ENCODE assay signal across 12 cellular contexts in the genomic region with DNA sequence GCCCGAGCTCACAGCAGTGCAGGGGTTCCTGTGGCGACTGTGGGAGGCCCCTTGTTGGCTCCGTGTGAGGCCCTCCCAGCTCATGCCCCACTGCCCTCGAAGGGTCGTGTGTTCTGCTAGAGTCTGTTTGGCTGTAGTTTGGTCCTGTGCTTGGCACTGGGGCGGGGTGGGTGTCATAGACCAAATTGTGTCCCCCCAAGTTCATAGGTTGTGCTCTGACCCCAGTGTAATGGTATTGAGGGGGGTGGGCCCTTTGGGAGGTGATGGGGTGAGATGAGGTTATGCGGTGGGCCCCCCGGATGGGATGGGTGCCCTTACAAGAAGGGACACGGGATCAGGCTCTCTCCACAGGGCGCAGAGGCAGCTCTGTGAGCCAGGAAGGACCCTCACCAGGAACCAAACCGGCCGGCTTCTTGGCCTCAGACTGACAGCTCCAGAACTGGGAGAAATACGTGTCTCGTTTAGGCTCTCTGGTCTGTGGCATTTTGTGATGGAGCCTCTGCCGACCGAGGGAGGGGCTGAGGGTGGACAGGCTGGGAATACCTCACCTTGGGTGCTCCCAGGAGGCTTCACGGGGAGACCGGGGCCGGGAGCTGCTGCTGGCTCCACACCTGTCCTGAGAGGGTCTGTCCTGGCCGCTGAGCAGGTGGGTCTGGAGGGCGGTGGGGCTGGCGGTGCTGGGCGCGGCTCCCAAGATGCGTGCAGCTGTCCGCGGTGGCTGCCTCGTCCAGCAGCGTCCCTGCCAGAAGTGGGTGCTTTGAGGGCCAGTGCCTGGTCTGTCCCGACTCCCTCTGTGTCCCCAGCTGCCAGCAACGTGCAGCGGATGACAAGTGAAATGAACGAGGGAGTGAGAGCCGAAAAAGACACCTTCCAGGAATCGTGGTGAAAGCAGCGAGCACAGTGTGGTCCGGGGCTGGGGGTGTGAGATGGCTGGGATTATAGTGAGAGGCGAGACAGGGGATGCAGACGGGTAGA.
DNase-seq lines count a peak whose midpoint lies in the region; ATAC-seq, FAIRE-seq and TF ChIP-seq lines count a peak whose summit lies in the region.
"Had no signal": no experiment of that assay in that cellular context is flagged by ENCODE, and none has a peak within 500 bp of the region (broad histone marks: within the 10 kb centered on the region; RNA-seq: fewer than 3 reads in every experiment).

No MANE protein-coding gene starts in this region.

- no peaks in the 10 kb centered on the region for H3K36me3 ChIP-seq in CD4-positive, CD25-positive, alpha-beta regulatory T cell (ENCODE audit: control insufficient read depth, insufficient read depth, low read length)
- no peaks in the 10 kb centered on the region for H3K36me3 ChIP-seq in K562 (ENCODE audit: control insufficient read depth, insufficient read depth, low read length)
- H3K36me3 ChIP-seq in left lung = no peaks in the 10 kb centered on the region
- no peaks in the 10 kb centered on the region for H3K36me3 ChIP-seq in gastrocnemius medialis

- no peak for TF ChIP-seq CTCF in K562 (IDR thresholded peaks at IDR 0.05 in 2 of 3, conservative IDR thresholded peaks at IDR 0.05 in 1 of 3; ENCODE audit: insufficient read depth in 2 of 3, low read depth in 1 of 3, low read length in 3 of 3)
- TF ChIP-seq CTCF in left lung (IDR thresholded peaks at IDR 0.05) = no peak
- no peak for TF ChIP-seq CTCF in gastrocnemius medialis (IDR thresholded peaks at IDR 0.05 in 4 of 5, conservative IDR thresholded peaks at IDR 0.05 in 1 of 5)
- no peak for TF ChIP-seq CTCF in activated CD8-positive, alpha-beta T cell treated with anti-CD3 and anti-CD28 coated beads for 36 hours (IDR thresholded peaks at IDR 0.05)

- H2AFZ ChIP-seq in K562 (ENCODE audit: low read depth, low read length) = no peak overlapping the region

- no peak for TF ChIP-seq EP300 in K562 (IDR thresholded peaks at IDR 0.05; ENCODE audit: low read length)

- POLR2A ChIA-PET in K562 (lab: Yijun Ruan, JAX) = interaction anchor here (0.8 kb wide), 1 partner anchor 14 kb away, joined by 4 read pairs; no protein-coding TSS in a partner anchor
- POLR2A ChIA-PET in activated CD8-positive, alpha-beta T cell treated with anti-CD3 and anti-CD28 coated beads for 36 hours (lab: Charles Lee) = no interaction called here

- CTCF ChIA-PET in K562 (lab: Yijun Ruan, JAX; ENCODE audit: low intra/inter-chr PET ratio) = no interaction called here
- CTCF ChIA-PET in activated CD8-positive, alpha-beta T cell treated with anti-CD3 and anti-CD28 coated beads for 36 hours (lab: Charles Lee) = interaction anchor here (1.0 kb wide), 1 partner anchor 11 kb away, joined by 3 read pairs; no protein-coding TSS in a partner anchor

- WGBS in K562 (ENCODE audit: insufficient coverage, low coverage, missing lambda C conversion rate) = 29% methylated on average over 32 of the region's 39 CpGs

- no peak for FAIRE-seq in K562 (lab: Jason Lieb, UNC)
- FAIRE-seq: islet of Langerhans had no signal

- peaks cover 3% of the 10 kb centered on the region for H3K9me1 ChIP-seq in K562 (ENCODE audit: control insufficient read depth, insufficient read depth, low read length)

- no TSS peak for BruUV-seq in K562 (replicated peaks; lab: Mats Ljungman, UMichigan)

- peak overlapping the region in 2 of 4 donors; percentile 46 to 52 for H3K4me3 Mint-ChIP-seq in CD4-positive, CD25-positive, alpha-beta regulatory T cell
- no peak overlapping the region for H3K4me3 Mint-ChIP-seq in activated CD8-positive, alpha-beta T cell treated with anti-CD3 and anti-CD28 coated beads for 36 hours

- peaks cover 0 to 2% (median 0%) of the 10 kb centered on the region in 7 donors for H3K9me3 Mint-ChIP-seq in CD4-positive, CD25-positive, alpha-beta regulatory T cell
- H3K9me3 Mint-ChIP-seq in activated CD8-positive, alpha-beta T cell treated with anti-CD3 and anti-CD28 coated beads for 36 hours = no peaks in the 10 kb centered on the region

- DNase-seq in CD4-positive, CD25-positive, alpha-beta regulatory T cell = no peak
- DNase-seq in K562 (ENCODE audit: extremely low read depth in 1 of 4, low spot score in 3 of 4) (no peak), left lung (peak; percentile 30 to 75), gastrocnemius medialis (peak in 1 of 2 donors; percentile 53), NCI-H146 (lab: John Stamatoyannopoulos, UW) (no peak), medulla oblongata (ENCODE audit: extremely low spot score) (no peak)
- DNase-seq in stimulated activated naive CD4-positive, alpha-beta T cell (lab: John Stamatoyannopoulos, UW) = no peak
- DNase-seq in activated CD8-positive, alpha-beta T cell treated with anti-CD3 and anti-CD28 coated beads for 36 hours = no peak
- DNase-seq: NCI-H1092 treated with DMSO at 0.1 percent for 48 hours; NK-92 treated with Interleukin-12 subunit alpha and Interleukin-12 subunit beta, amount 100 ng/mL, for 24 hours had no signal

- no peak overlapping the region for H3K27ac ChIP-seq in CD4-positive, CD25-positive, alpha-beta regulatory T cell (ENCODE audit: insufficient read depth, low read length, poor library complexity, severe bottlenecking)
- no peak overlapping the region for H3K27ac ChIP-seq in K562 (ENCODE audit: extremely low read depth, low read depth, low read length)
- H3K27ac ChIP-seq in left lung = peak overlapping the region in 1 of 2 donors; percentile 33
- H3K27ac ChIP-seq in gastrocnemius medialis = peak overlapping the region; percentile 90 to 99 (median 92)

- no peak for ATAC-seq in CD4-positive, CD25-positive, alpha-beta regulatory T cell (ENCODE audit: low read depth in 2 of 2)
- ATAC-seq in K562 (peak; percentile 36), left lung (no peak), gastrocnemius medialis (no peak)
- ATAC-seq in activated CD8-positive, alpha-beta T cell treated with anti-CD3 and anti-CD28 coated beads for 36 hours = no peak

- H3K27me3 Mint-ChIP-seq in CD4-positive, CD25-positive, alpha-beta regulatory T cell = no peaks in the 10 kb centered on the region
- H3K27me3 Mint-ChIP-seq in activated CD8-positive, alpha-beta T cell treated with anti-CD3 and anti-CD28 coated beads for 36 hours = no peaks in the 10 kb centered on the region
- H3K27me3 Mint-ChIP-seq: CD8-positive, alpha-beta memory T cell had no signal

- H3K4me1 ChIP-seq in CD4-positive, CD25-positive, alpha-beta regulatory T cell (ENCODE audit: control insufficient read depth, insufficient read depth, low read length, poor library complexity, severe bottlenecking) = no peaks in the 10 kb centered on the region
- peaks cover 11 to 21% of the 10 kb centered on the region in 2 experiments; a peak in 4 of 5 replicates for H3K4me1 ChIP-seq in K562 (replicated peaks in 1 of 2; ENCODE audit: control insufficient read depth in 2 of 2, insufficient read depth in 2 of 2, low read length in 2 of 2)
- peaks cover 31 to 44% of the 10 kb centered on the region in 2 donors for H3K4me1 ChIP-seq in left lung
- peaks cover 53 to 58% of the 10 kb centered on the region in 2 donors for H3K4me1 ChIP-seq in gastrocnemius medialis

- H4K20me1 ChIP-seq in K562 (replicated peaks; ENCODE audit: control insufficient read depth, insufficient read depth, low read length) = peaks cover 40% of the 10 kb centered on the region

- TF ChIP-seq POLR2A in K562 (conservative IDR thresholded peaks at IDR 0.05) = no peak
- no peak for TF ChIP-seq POLR2A in gastrocnemius medialis (IDR thresholded peaks at IDR 0.05)

- no peak overlapping the region for H3K4me2 ChIP-seq in K562 (ENCODE audit: insufficient read depth, low read length)

- peaks cover 0 to 50% (median 17%) of the 10 kb centered on the region in 4 donors for H3K4me1 Mint-ChIP-seq in CD4-positive, CD25-positive, alpha-beta regulatory T cell
- peaks cover 27% of the 10 kb centered on the region for H3K4me1 Mint-ChIP-seq in activated CD8-positive, alpha-beta T cell treated with anti-CD3 and anti-CD28 coated beads for 36 hours (ENCODE audit: low read depth)

- H3K27ac Mint-ChIP-seq in CD4-positive, CD25-positive, alpha-beta regulatory T cell = peak overlapping the region in 2 of 3 donors; percentile 65 to 79
- H3K27ac Mint-ChIP-seq in activated CD8-positive, alpha-beta T cell treated with anti-CD3 and anti-CD28 coated beads for 36 hours = no peak overlapping the region

- in situ Hi-C loops in K562 (cut with MboI) (no loop called here), gastrocnemius medialis (cut with MboI; ENCODE audit: low sequenced_read_pairs in 4 of 4) (loop anchor here (25.0 kb wide), 2 partner anchors 90 to 240 kb away; a partner anchor contains a TSS)

- no peak overlapping the region for H3K4me3 ChIP-seq in CD4-positive, CD25-positive, alpha-beta regulatory T cell (ENCODE audit: low read depth, low read length)
- H3K4me3 ChIP-seq in K562 = no peak overlapping the region
- H3K4me3 ChIP-seq in left lung = no peak overlapping the region
- peak overlapping the region in 2 of 4 donors; percentile 24 to 38 for H3K4me3 ChIP-seq in gastrocnemius medialis

- intact Hi-C loops in K562 (cut with micrococcal nuclease) (no loop called here), left lung (cut with DNase I) (no loop called here), gastrocnemius medialis (cut with DNase I; ENCODE audit: low total_unique reads) (loop anchor here (5.0 kb wide), 1 partner anchor 230 kb away; a partner anchor contains a TSS)
- intact Hi-C loops in activated CD8-positive, alpha-beta T cell treated with anti-CD3 and anti-CD28 coated beads for 36 hours (cut with micrococcal nuclease) = no loop called here

- peaks cover 0 to under 1% of the 10 kb centered on the region in 2 experiments for H3K9me3 ChIP-seq in CD4-positive, CD25-positive, alpha-beta regulatory T cell (ENCODE audit: control insufficient read depth in 2 of 2, low read length in 2 of 2)
- no peaks in the 10 kb centered on the region for H3K9me3 ChIP-seq in K562 (replicated peaks; ENCODE audit: control insufficient read depth, insufficient read depth, low read depth, low read length)
- H3K9me3 ChIP-seq in left lung = no peaks in the 10 kb centered on the region
- peaks cover 0 to under 1% (median 0%) of the 10 kb centered on the region in 3 donors for H3K9me3 ChIP-seq in gastrocnemius medialis

- no peaks in the 10 kb centered on the region for H3K36me3 Mint-ChIP-seq in CD4-positive, CD25-positive, alpha-beta regulatory T cell
- H3K36me3 Mint-ChIP-seq in activated CD8-positive, alpha-beta T cell treated with anti-CD3 and anti-CD28 coated beads for 36 hours (ENCODE audit: low read depth) = no peaks in the 10 kb centered on the region
- H3K36me3 Mint-ChIP-seq: CD8-positive, alpha-beta memory T cell had no signal

- H3K27me3 ChIP-seq in CD4-positive, CD25-positive, alpha-beta regulatory T cell (ENCODE audit: control insufficient read depth, insufficient read depth, low read length) = no peaks in the 10 kb centered on the region
- H3K27me3 ChIP-seq in K562 (ENCODE audit: control insufficient read depth in 2 of 2, insufficient read depth in 2 of 2, low read length in 2 of 2) = peaks cover 0 to 21% of the 10 kb centered on the region in 2 experiments; a peak in 3 of 5 replicates
- no peaks in the 10 kb centered on the region for H3K27me3 ChIP-seq in left lung
- H3K27me3 ChIP-seq in gastrocnemius medialis = no peaks in the 10 kb centered on the region

- TF ChIP-seq RAD21 in K562 (CRISPR knock-in tag; conservative IDR thresholded peaks at IDR 0.05 in 1 of 2, IDR thresholded peaks at IDR 0.05 in 1 of 2) = no peak

- H3K79me2 ChIP-seq in K562 (ENCODE audit: control insufficient read depth, insufficient read depth, low read length) = no peaks in the 10 kb centered on the region

- H3K9ac ChIP-seq in K562 (ENCODE audit: insufficient read depth in 1 of 2, low read depth in 2 of 2, low read length in 2 of 2) = no peak overlapping the region; a peak in 1 of 4 replicates

Comparison
In these comparisons a context has a peak if more than half of its experiments do, and no peak if none do; other contexts are left out.
1. DNase-seq: peak in left lung (2 of 2); none in CD4-positive, CD25-positive, alpha-beta regulatory T cell (0 of 3), K562 (0 of 4), stimulated activated naive CD4-positive, alpha-beta T cell (0 of 6), NCI-H146 (single experiment), activated CD8-positive, alpha-beta T cell treated with anti-CD3 and anti-CD28 coated beads for 36 hours (single experiment) and medulla oblongata (single experiment).
2. H3K27ac ChIP-seq: peak in gastrocnemius medialis (4 of 4); none in CD4-positive, CD25-positive, alpha-beta regulatory T cell (single experiment) and K562 (single experiment).